9 cellular contexts compared by ENCODE assay signal in genomic region chr4:8419222-8420041, GRCh38. TPM values are rescaled to one million over a fixed set of nuclear protein-coding genes. Genes with fewer than 3 reads are reported as not detected.
A peak's percentile ranks its signal among the peaks of the same experiment; 100 is the strongest.
DNase-seq lines count a peak whose midpoint lies in the region; ATAC-seq lines count a peak whose summit lies in the region.
"Had no signal": no experiment of that assay in that cellular context is flagged by ENCODE, and none has a peak within 500 bp of the region (broad histone marks: within the 10 kb centered on the region; RNA-seq: fewer than 3 reads in every experiment).

No MANE protein-coding gene starts in this region.

- ATAC-seq in GM19025 (IDR thresholded peaks at IDR 0.05; ENCODE audit: low read depth, unreplicated experiment) (peak; percentile 92), HG02938 (IDR thresholded peaks at IDR 0.05; ENCODE audit: unreplicated experiment) (peak; percentile 89), sciatic nerve (no peak)

- intact Hi-C loops in sciatic nerve (cut with DNase I) = no loop called here

- DNase-seq in activated T-cell treated with anti-CD3 and anti-CD28 coated beads, Interleukin-2, amount 50 U/mL, for 24 hours = peak; percentile 58
- DNase-seq in myocyte (ENCODE audit: low read depth) (peak; percentile 31), sciatic nerve (ENCODE audit: low spot score) (no peak), DMS114 treated with DMSO at 0.1 percent for 48 hours (lab: John Stamatoyannopoulos, UW; ENCODE audit: unreplicated experiment) (no peak), ureter (ENCODE audit: low spot score) (no peak)
- DNase-seq in effector CD8-positive, alpha-beta T cell (lab: John Stamatoyannopoulos, UW) = no peak

- peaks cover 43% of the 10 kb centered on the region for H3K36me3 Mint-ChIP-seq in activated T-cell treated with anti-CD3 and anti-CD28 coated beads, Interleukin-2, amount 50 U/mL, for 24 hours (ENCODE audit: low read depth)

- peaks cover 46% of the 10 kb centered on the region for H3K4me1 Mint-ChIP-seq in activated T-cell treated with anti-CD3 and anti-CD28 coated beads, Interleukin-2, amount 50 U/mL, for 24 hours (ENCODE audit: low read depth)

- H3K9me3 Mint-ChIP-seq in activated T-cell treated with anti-CD3 and anti-CD28 coated beads, Interleukin-2, amount 50 U/mL, for 24 hours = no peaks in the 10 kb centered on the region
- H3K9me3 Mint-ChIP-seq: IgD-negative memory B cell had no signal

- peak overlapping the region; percentile 95 for H3K27ac Mint-ChIP-seq in activated T-cell treated with anti-CD3 and anti-CD28 coated beads, Interleukin-2, amount 50 U/mL, for 24 hours
- H3K27ac Mint-ChIP-seq: IgD-negative memory B cell had no signal

- peak overlapping the region; percentile 27 for H3K4me3 Mint-ChIP-seq in activated T-cell treated with anti-CD3 and anti-CD28 coated beads, Interleukin-2, amount 50 U/mL, for 24 hours
- H3K4me3 Mint-ChIP-seq: IgD-negative memory B cell had no signal

- H3K27me3 Mint-ChIP-seq in activated T-cell treated with anti-CD3 and anti-CD28 coated beads, Interleukin-2, amount 50 U/mL, for 24 hours = no peaks in the 10 kb centered on the region
- H3K27me3 Mint-ChIP-seq: IgD-negative memory B cell had no signal

RNA-seq across cellular contexts. Expression of gene ACOX3, which starts 21.1 kb away (rescaled TPM):
- total RNA-seq in myocyte = 24.7 and 31.7 TPM in 2 replicates
- 17.7 TPM for polyA plus RNA-seq in myocyte (2012)
- 27.8 TPM for total RNA-seq in sciatic nerve
- 49.5 TPM for total RNA-seq in ureter

RNA-seq across cellular contexts. Expression of gene TRMT44, which starts 21.1 kb away (rescaled TPM):
- total RNA-seq in myocyte (20.1 and 23.9 TPM in 2 replicates), sciatic nerve (28.1 TPM), ureter (29.5 TPM)
- polyA plus RNA-seq in myocyte (2012) = 9.9 TPM

Comparison
In these comparisons a context has a peak if more than half of its experiments do, and no peak if none do; other contexts are left out.
1. DNase-seq: peak in activated T-cell treated with anti-CD3 and anti-CD28 coated beads, Interleukin-2, amount 50 U/mL, for 24 hours (single experiment) and myocyte (single experiment); none in effector CD8-positive, alpha-beta T cell (single experiment), sciatic nerve (single experiment), DMS114 treated with DMSO at 0.1 percent for 48 hours (single experiment) and ureter (single experiment).